ENCODE assay signal across 8 cellular contexts in the genomic region with DNA sequence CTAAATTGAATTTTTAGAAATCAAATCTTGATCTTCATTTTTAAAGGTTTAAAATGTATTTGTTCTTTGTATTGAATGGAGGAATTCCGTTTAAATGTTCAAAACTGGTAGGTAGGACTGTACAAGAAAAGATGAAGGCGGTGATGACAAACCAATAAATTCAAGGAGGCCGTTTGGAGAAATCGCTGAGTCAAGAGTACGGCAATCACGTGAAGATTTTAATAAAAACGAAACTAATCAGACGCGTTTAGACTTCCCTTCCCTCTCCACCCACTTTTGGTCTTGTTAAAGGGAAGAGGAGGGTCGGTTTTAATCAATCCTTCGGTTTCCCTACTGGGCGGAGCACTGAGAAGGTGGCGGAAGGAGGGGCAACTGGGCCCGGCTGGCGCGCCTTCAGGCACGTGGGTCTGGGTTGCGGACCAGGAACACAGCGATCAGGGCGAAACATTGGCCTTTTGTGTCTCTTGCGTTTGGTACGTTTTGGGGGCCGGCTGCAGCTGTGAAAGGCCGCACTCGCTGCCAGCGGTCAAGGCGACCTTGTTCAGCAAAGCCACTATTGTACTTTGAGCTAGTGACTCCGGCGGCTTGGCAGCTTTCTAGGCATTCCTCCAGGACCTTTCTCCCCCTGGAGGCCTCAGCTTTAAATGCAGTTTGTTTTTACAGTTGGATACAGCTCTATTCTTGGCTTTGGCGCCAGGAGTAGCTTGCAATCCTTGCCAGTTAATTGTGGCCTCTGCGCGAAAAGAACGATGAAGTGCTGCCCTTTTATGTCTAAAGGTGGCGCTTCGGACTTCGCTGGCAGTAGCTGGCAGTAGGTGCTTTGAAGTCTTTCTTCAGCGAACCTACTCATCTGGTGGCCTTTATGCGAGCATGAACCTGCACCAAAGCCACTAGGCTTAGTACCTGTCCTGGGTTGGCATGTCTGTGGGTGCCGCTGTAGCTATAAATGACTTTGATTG. TPM values are rescaled to one million over a fixed set of nuclear protein-coding genes. Genes with fewer than 3 reads are reported as not detected.
DNase-seq lines count a peak whose midpoint lies in the region; ATAC-seq and TF ChIP-seq lines count a peak whose summit lies in the region.

No MANE protein-coding gene starts in this region.

- H3K4me3 ChIP-seq in NT2/D1 (ENCODE audit: insufficient read length, low read depth) (peak overlapping the region; percentile 30), epithelial cell of proximal tubule (ENCODE audit: low read depth, low read length) (peak overlapping the region; percentile 56), mucosa of descending colon (no peak overlapping the region)

- peak overlapping the region; percentile 70 for H3K4me3 Mint-ChIP-seq in stimulated activated effector memory CD8-positive, alpha-beta T cell treated with anti-CD3 and anti-CD28 coated beads, Interleukin-12 subunit alpha, Interleukin-12 subunit beta, amount 100 ng/mL, for 72 hours

- intact Hi-C loops in mucosa of descending colon (cut with DNase I, micrococcal nuclease), result no loop called here

- peak; percentile 6 for TF ChIP-seq CTCF in GM20000 (IDR thresholded peaks at IDR 0.05; ENCODE audit: extremely low read depth, missing control alignments)
- TF ChIP-seq CTCF in epithelial cell of proximal tubule (conservative IDR thresholded peaks at IDR 0.05; ENCODE audit: low read depth, low read length), result peak; percentile 53
- TF ChIP-seq CTCF in mucosa of descending colon (IDR thresholded peaks at IDR 0.05), result peak; percentile 28

- no peaks in the 10 kb centered on the region for H3K9me3 Mint-ChIP-seq in stimulated activated effector memory CD8-positive, alpha-beta T cell treated with anti-CD3 and anti-CD28 coated beads, Interleukin-12 subunit alpha, Interleukin-12 subunit beta, amount 100 ng/mL, for 72 hours

- peak; percentile 93 for ATAC-seq in mucosa of descending colon
- ATAC-seq in stimulated activated effector memory CD8-positive, alpha-beta T cell treated with anti-CD3 and anti-CD28 coated beads, Interleukin-12 subunit alpha, Interleukin-12 subunit beta, amount 100 ng/mL, for 72 hours, result peak; percentile 83

- no peaks in the 10 kb centered on the region for H3K27me3 ChIP-seq in NT2/D1 (ENCODE audit: insufficient read depth, insufficient read length)

- H3K36me3 Mint-ChIP-seq in stimulated activated effector memory CD8-positive, alpha-beta T cell treated with anti-CD3 and anti-CD28 coated beads, Interleukin-12 subunit alpha, Interleukin-12 subunit beta, amount 100 ng/mL, for 72 hours, result no peaks in the 10 kb centered on the region

- peak overlapping the region; percentile 76 for H3K9ac ChIP-seq in NT2/D1 (ENCODE audit: insufficient read length, low read depth)

- DNase-seq in Caki2 (ENCODE audit: low read depth) (peak; percentile 90), GM20000 (ENCODE audit: low spot score) (peak; percentile 23), HS-5 (ENCODE audit: low read depth) (peak; percentile 46), NT2/D1 (ENCODE audit: low read depth, low spot score) (peak; percentile 82), activated T-cell treated with anti-CD3 and anti-CD28 coated beads for 4 hours (peak; percentile 32), epithelial cell of proximal tubule (ENCODE audit: low read depth) (peak; percentile 66), mucosa of descending colon (peak; percentile 70 to 77 (median 76))
- peak; percentile 15 to 74 for DNase-seq in stimulated activated effector memory CD8-positive, alpha-beta T cell treated with anti-CD3 and anti-CD28 coated beads, Interleukin-12 subunit alpha, Interleukin-12 subunit beta, amount 100 ng/mL, for 72 hours (ENCODE audit: low spot score in 2 of 2)

- H3K4me1 Mint-ChIP-seq in stimulated activated effector memory CD8-positive, alpha-beta T cell treated with anti-CD3 and anti-CD28 coated beads, Interleukin-12 subunit alpha, Interleukin-12 subunit beta, amount 100 ng/mL, for 72 hours, result peaks cover 8% of the 10 kb centered on the region

- H3K27ac Mint-ChIP-seq in stimulated activated effector memory CD8-positive, alpha-beta T cell treated with anti-CD3 and anti-CD28 coated beads, Interleukin-12 subunit alpha, Interleukin-12 subunit beta, amount 100 ng/mL, for 72 hours, result peak overlapping the region; percentile 84

- in situ Hi-C loops in Caki2 (cut with HindIII; ENCODE audit: low pct_unique_long_range_greater_than_20kb, low sequenced_read_pairs), result no loop called here

- no peaks in the 10 kb centered on the region for H3K36me3 ChIP-seq in NT2/D1 (ENCODE audit: insufficient read depth, insufficient read length, low read length)
- H3K36me3 ChIP-seq in mucosa of descending colon (ENCODE audit: low read depth), result no peaks in the 10 kb centered on the region

- H3K9me3 ChIP-seq in NT2/D1 (ENCODE audit: insufficient read depth, low read length), result no peaks in the 10 kb centered on the region
- H3K9me3 ChIP-seq in mucosa of descending colon, result no peaks in the 10 kb centered on the region

- no peaks in the 10 kb centered on the region for H3K4me1 ChIP-seq in NT2/D1 (ENCODE audit: insufficient read depth, insufficient read length)
- H3K4me1 ChIP-seq in mucosa of descending colon (ENCODE audit: low read depth), result no peaks in the 10 kb centered on the region

RNA-seq across cellular contexts. Expression of gene LAMP2, which starts 16.7 kb away (rescaled TPM):
- total RNA-seq in Caki2 (2014; rRNA removed; shearing (Covaris generic); ENCODE audit: low replicate concordance), result 127 and 128 TPM in 2 replicates
- total RNA-seq in epithelial cell of proximal tubule (59.6 and 66.6 TPM in 2 replicates), mucosa of descending colon (10 to 100 TPM; 75.1 to 90.0 (median 79.0) TPM)

Comparison
In these comparisons a context has a peak if more than half of its experiments do, and no peak if none do; other contexts are left out.
1. DNase-seq: peak in every context shown above with its lines; median percentile 90 in Caki2; 82 in NT2/D1; 76 in mucosa of descending colon; 66 in epithelial cell of proximal tubule; 46 in HS-5; 44 in stimulated activated effector memory CD8-positive, alpha-beta T cell treated with anti-CD3 and anti-CD28 coated beads, Interleukin-12 subunit alpha, Interleukin-12 subunit beta, amount 100 ng/mL, for 72 hours; 32 in activated T-cell treated with anti-CD3 and anti-CD28 coated beads for 4 hours; 23 in GM20000.